In the genomic region with DNA sequence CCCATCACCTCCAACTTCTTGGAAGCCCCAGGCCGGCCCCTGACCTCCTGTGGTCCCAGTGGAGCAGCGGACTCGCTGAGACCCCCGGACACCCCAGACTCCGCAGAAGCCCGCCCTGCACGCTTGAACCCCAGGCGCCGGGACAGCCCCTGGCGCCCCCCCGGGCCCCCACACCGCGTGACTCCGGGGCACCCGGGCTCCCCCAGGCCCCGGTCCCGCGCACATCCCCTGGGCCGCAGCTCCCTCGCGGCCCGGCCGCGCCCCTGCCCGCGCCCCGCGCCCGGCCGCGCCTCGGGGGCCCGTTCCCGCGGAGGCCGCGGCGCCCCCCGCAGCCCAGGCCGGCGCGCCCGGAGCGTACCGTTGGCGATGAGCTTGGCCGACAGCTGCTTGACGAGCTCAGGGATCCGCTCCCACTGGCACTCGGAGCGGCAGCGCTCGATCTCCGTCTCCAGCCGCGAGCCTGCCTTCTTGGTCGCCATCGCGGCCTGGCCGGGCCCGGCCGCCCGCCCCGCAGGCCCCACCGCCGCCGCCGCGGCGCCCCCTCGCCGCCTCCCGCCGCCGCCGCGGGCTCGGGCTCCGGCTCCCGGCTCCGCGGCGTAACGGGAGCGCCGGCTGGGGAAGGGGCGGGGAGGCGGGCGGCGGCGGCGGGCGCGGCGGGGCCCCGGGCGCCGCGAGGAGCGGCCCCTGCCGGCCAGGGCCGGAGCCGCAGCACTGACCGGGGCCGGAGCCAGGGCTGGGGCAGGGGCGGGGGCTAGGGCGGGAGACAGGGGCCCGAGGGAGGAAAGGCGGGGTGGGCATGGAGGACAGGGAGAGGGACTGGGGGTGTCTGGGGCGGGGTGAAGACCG, we compare ENCODE assay signal across 8 cellular contexts. TPM values are rescaled to one million over a fixed set of nuclear protein-coding genes. Genes with fewer than 3 reads are reported as not detected.
DNase-seq lines count a peak whose midpoint lies in the region; ATAC-seq and TF ChIP-seq lines count a peak whose summit lies in the region.

Gene TTC7B, minus strand, starts transcription at position 614 of the 846 bp plus-strand sequence. Its CDS starts 135 bp downstream, at position 479.

- TF ChIP-seq CTCF in fibroblast of villous mesenchyme (IDR thresholded peaks at IDR 0.05; ENCODE audit: insufficient read depth, low read depth, low read length) (no peak), nephron (IDR thresholded peaks at IDR 0.05; ENCODE audit: unreplicated experiment in 3 of 3) (no peak)

- ATAC-seq in GM21360 (IDR thresholded peaks at IDR 0.05; ENCODE audit: unreplicated experiment) (peak; percentile 71), GM21528 (IDR thresholded peaks at IDR 0.05; ENCODE audit: low FRiP score, unreplicated experiment) (no peak)
- ATAC-seq in activated T-cell treated with anti-CD3 and anti-CD28 coated beads, Interleukin-2, amount 50 U/mL, for 4 hours = peak; percentile 71

- H3K27me3 Mint-ChIP-seq in activated T-cell treated with anti-CD3 and anti-CD28 coated beads, Interleukin-2, amount 50 U/mL, for 4 hours (ENCODE audit: low read depth) = peaks cover 7% of the 10 kb centered on the region
- H3K27me3 Mint-ChIP-seq in nephron (ENCODE audit: low read depth) = no peaks in the 10 kb centered on the region

- DNase-seq in DMS79 (lab: John Stamatoyannopoulos, UW) (peak; percentile 32), M059J (ENCODE audit: low read depth) (peak; percentile 18), fibroblast of villous mesenchyme (ENCODE audit: low read depth) (no peak), NCI-H526 treated with DMSO at 0.1 percent for 48 hours (lab: John Stamatoyannopoulos, UW) (no peak)
- peak; percentile 14 for DNase-seq in activated T-cell treated with anti-CD3 and anti-CD28 coated beads, Interleukin-2, amount 50 U/mL, for 4 hours

- H3K27ac Mint-ChIP-seq in nephron = peak within 1 kb of the TSS; percentile 13 to 57 (median 45)

- H3K4me1 Mint-ChIP-seq in activated T-cell treated with anti-CD3 and anti-CD28 coated beads, Interleukin-2, amount 50 U/mL, for 4 hours (ENCODE audit: low read depth) = peaks cover 12% of the 10 kb centered on the region
- H3K4me1 Mint-ChIP-seq in nephron = peaks cover 29% of the 10 kb centered on the region

- peak within 1 kb of the TSS; percentile 76 for H3K4me3 ChIP-seq in fibroblast of villous mesenchyme (ENCODE audit: low read depth, low read length)

- H3K36me3 Mint-ChIP-seq in activated T-cell treated with anti-CD3 and anti-CD28 coated beads, Interleukin-2, amount 50 U/mL, for 4 hours (ENCODE audit: insufficient read depth) = no peaks in the 10 kb centered on the region
- H3K36me3 Mint-ChIP-seq in nephron (ENCODE audit: low read depth) = no peaks in the 10 kb centered on the region

- H3K9me3 Mint-ChIP-seq in activated T-cell treated with anti-CD3 and anti-CD28 coated beads, Interleukin-2, amount 50 U/mL, for 4 hours = no peaks in the 10 kb centered on the region
- H3K9me3 Mint-ChIP-seq in nephron = peaks cover 2% of the 10 kb centered on the region

- peak within 1 kb of the TSS; percentile 81 for H3K4me3 Mint-ChIP-seq in activated T-cell treated with anti-CD3 and anti-CD28 coated beads, Interleukin-2, amount 50 U/mL, for 4 hours
- peak within 1 kb of the TSS; percentile 89 to 92 (median 90) for H3K4me3 Mint-ChIP-seq in nephron

RNA-seq across cellular contexts. Expression of gene TTC7B, which starts in this region (rescaled TPM):
- 10.6 and 18.0 TPM in 2 replicates for total RNA-seq in M059J (2014; rRNA removed; shearing (Covaris generic))
- total RNA-seq in activated T-cell treated with anti-CD3 and anti-CD28 coated beads, Interleukin-2, amount 50 U/mL, for 4 hours = 1 to 10 TPM; 5.0 to 6.0 (median 5.1) TPM
- 16.8 and 25.8 TPM in 2 replicates for total RNA-seq in fibroblast of villous mesenchyme

Comparison
In these comparisons a context has a peak if more than half of its experiments do, and no peak if none do; other contexts are left out.
1. DNase-seq: peak in DMS79 (single experiment), M059J (single experiment) and activated T-cell treated with anti-CD3 and anti-CD28 coated beads, Interleukin-2, amount 50 U/mL, for 4 hours (single experiment); none in fibroblast of villous mesenchyme (single experiment) and NCI-H526 treated with DMSO at 0.1 percent for 48 hours (single experiment).